In the genomic region with DNA sequence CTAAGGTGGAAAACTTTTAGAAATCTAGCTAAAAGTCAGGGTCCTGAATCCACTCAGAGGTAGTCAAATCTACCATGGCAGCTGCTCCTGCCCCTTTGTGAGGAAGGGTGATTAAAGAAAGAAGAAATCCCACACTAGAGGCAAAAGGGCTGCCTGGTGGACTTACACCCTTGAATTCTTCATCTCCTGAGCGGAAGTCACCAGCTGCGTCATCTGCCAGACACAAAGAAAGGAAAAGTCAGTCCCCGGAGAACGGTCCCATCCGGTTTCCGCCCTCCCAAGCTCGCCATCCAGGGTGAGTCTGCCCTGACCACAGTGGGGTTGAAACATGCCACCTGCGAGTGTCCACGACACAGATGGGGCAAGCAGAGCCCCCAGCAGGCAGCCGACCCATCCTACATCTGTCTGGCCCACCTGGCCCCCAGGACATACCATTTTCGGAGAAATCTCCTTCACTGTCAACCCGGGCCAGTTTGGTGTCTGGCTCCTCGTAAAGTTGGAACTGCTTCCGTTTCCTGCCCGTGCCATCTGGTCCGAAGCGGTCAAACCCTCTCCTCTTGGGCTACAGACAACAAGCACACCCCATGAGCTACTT, we compare ENCODE assay signal across 13 cellular contexts.
"Had no signal": no experiment of that assay in that cellular context is flagged by ENCODE, and none has a peak within 500 bp of the region (broad histone marks: within the 10 kb centered on the region; RNA-seq: fewer than 3 reads in every experiment).

No MANE protein-coding gene starts in this region.

- DNase-seq: activated naive CD4-positive, alpha-beta T cell treated with anti-CD3 and anti-CD28 coated beads, Interleukin-2, amount 50 U/mL, for 16 hours; body of pancreas; esophagus squamous epithelium; foreskin keratinocyte; islet precursor cell; mesendoderm; stimulated activated CD4-positive, alpha-beta T cell treated with anti-CD3 and anti-CD28 coated beads, Interleukin-4, amount 100 ng/mL, for 4 hours; stimulated activated naive CD8-positive, alpha-beta T cell treated with anti-CD3 and anti-CD28 coated beads, Interleukin-15, amount 100 ng/mL, for 72 hours; uterus had no signal

- H3K27ac ChIP-seq: body of pancreas, esophagus squamous epithelium, foreskin keratinocyte, uterus had no signal

- H3K4me3 ChIP-seq: body of pancreas, dorsolateral prefrontal cortex, esophagus squamous epithelium, uterus had no signal

- ATAC-seq: body of pancreas; foreskin keratinocyte; stimulated activated naive CD8-positive, alpha-beta T cell treated with anti-CD3 and anti-CD28 coated beads, Interleukin-15, amount 100 ng/mL, for 72 hours had no signal

- H3K4me1 ChIP-seq: foreskin keratinocyte had no signal

- H3K27me3 ChIP-seq: body of pancreas, dorsolateral prefrontal cortex, esophagus squamous epithelium, foreskin keratinocyte, uterus had no signal

- H3K36me3 ChIP-seq: uterus had no signal

- H3K9me3 ChIP-seq: body of pancreas, esophagus squamous epithelium, uterus had no signal

- H3K9me3 Mint-ChIP-seq: activated CD4-positive, alpha-beta memory T cell treated with anti-CD3 and anti-CD28 coated beads for 36 hours; central memory CD8-positive, alpha-beta T cell; stimulated activated naive CD8-positive, alpha-beta T cell treated with anti-CD3 and anti-CD28 coated beads, Interleukin-15, amount 100 ng/mL, for 72 hours; T-helper 1 cell treated with Interleukin-12 subunit alpha and Interleukin-12 subunit beta and Interleukin-4 antibody, amounts not matched to agents 30 μg/mL and 1 μg/mL, for 36 hours had no signal

- H3K27ac Mint-ChIP-seq: stimulated activated naive CD8-positive, alpha-beta T cell treated with anti-CD3 and anti-CD28 coated beads, Interleukin-15, amount 100 ng/mL, for 72 hours; T-helper 1 cell treated with Interleukin-12 subunit alpha and Interleukin-12 subunit beta and Interleukin-4 antibody, amounts not matched to agents 30 μg/mL and 1 μg/mL, for 36 hours had no signal

- H3K4me3 Mint-ChIP-seq: activated CD4-positive, alpha-beta memory T cell treated with anti-CD3 and anti-CD28 coated beads for 36 hours; central memory CD8-positive, alpha-beta T cell; stimulated activated naive CD8-positive, alpha-beta T cell treated with anti-CD3 and anti-CD28 coated beads, Interleukin-15, amount 100 ng/mL, for 72 hours; T-helper 1 cell treated with Interleukin-12 subunit alpha and Interleukin-12 subunit beta and Interleukin-4 antibody, amounts not matched to agents 30 μg/mL and 1 μg/mL, for 36 hours had no signal

- H3K27me3 Mint-ChIP-seq: activated CD4-positive, alpha-beta memory T cell treated with anti-CD3 and anti-CD28 coated beads for 36 hours; central memory CD8-positive, alpha-beta T cell; stimulated activated naive CD8-positive, alpha-beta T cell treated with anti-CD3 and anti-CD28 coated beads, Interleukin-15, amount 100 ng/mL, for 72 hours had no signal
